ENCODE assay signal across 8 cellular contexts in genomic region chrY:13612916-13613315, GRCh38.
"Had no signal": no experiment of that assay in that cellular context is flagged by ENCODE, and none has a peak within 500 bp of the region (broad histone marks: within the 10 kb centered on the region; RNA-seq: fewer than 3 reads in every experiment).

No MANE protein-coding gene starts in this region.

- H3K4me3 ChIP-seq: GM12878 had no signal

- DNase-seq: GDM1, GF-D8 had no signal

- ATAC-seq: GM12878 had no signal

- FAIRE-seq: G401.6, GM12878, GM12891, GM12892, GM18507, GM19239 had no signal
